ENCODE assay signal across 13 cellular contexts in the genomic region with DNA sequence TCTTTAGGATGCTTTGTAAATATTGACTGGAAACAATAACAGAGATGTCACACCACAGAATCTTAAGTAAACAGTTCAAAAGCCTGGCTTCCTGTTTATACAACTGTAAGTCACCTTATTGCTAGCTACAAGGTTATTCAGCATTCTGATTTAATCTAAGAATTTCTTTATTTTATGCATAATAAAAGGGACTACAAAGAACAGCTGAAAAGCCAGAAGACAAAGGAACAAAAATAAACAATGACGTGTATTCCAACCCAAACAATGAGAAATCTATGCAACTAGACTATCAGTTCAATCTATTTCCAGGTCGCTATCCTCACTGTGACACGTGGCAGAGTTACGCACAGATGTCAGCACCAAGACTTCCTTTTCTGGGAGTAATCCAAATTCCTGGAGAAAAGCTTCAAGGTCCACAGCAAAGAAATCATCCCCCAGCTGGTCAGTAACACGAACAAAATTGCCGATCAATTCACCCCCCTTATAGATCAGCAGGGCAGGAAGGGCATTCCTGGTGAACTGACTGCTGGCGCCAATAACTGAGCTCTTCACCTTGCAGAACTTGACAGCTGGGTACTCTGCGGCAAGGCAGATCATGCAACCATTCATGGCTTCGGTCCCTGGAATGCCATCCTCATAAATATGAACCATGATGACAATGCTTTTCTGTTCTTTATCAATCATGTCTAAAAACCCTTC. TPM values are rescaled to one million over a fixed set of nuclear protein-coding genes. Genes with fewer than 3 reads are reported as not detected.
A peak's percentile ranks its signal among the peaks of the same experiment; 100 is the strongest.
DNase-seq lines count a peak whose midpoint lies in the region; ATAC-seq and TF ChIP-seq lines count a peak whose summit lies in the region.
"Had no signal": no experiment of that assay in that cellular context is flagged by ENCODE, and none has a peak within 500 bp of the region (broad histone marks: within the 10 kb centered on the region; RNA-seq: fewer than 3 reads in every experiment).

No MANE protein-coding gene starts in this region.

- H3K9me3 Mint-ChIP-seq in CD4-positive, CD25-positive, alpha-beta regulatory T cell, result no peaks in the 10 kb centered on the region
- no peaks in the 10 kb centered on the region for H3K9me3 Mint-ChIP-seq in endothelial cell (ENCODE audit: unreplicated experiment)
- no peaks in the 10 kb centered on the region for H3K9me3 Mint-ChIP-seq in activated CD8-positive, alpha-beta memory T cell treated with anti-CD3 and anti-CD28 coated beads, Interleukin-2, amount 10 ng/mL, durations not matched to agents 7 days and 5 days (ENCODE audit: low read depth)

- DNase-seq in CD4-positive, CD25-positive, alpha-beta regulatory T cell, result no peak
- DNase-seq in NCI-H2029 treated with DMSO at 0.1 percent for 48 hours (lab: John Stamatoyannopoulos, UW) (peak; percentile 29), endothelial cell (ENCODE audit: low spot score) (peak; percentile 22), osteoblast (ENCODE audit: insufficient read length, low spot score, missing footprints) (no peak), NCI-H2227 (lab: John Stamatoyannopoulos, UW; ENCODE audit: unreplicated experiment) (no peak), NCI-H510A treated with DMSO at 0.1 percent for 48 hours (lab: John Stamatoyannopoulos, UW) (no peak)
- DNase-seq in activated CD8-positive, alpha-beta memory T cell treated with anti-CD3 and anti-CD28 coated beads, Interleukin-2, amount 10 ng/mL, durations not matched to agents 7 days and 5 days, result no peak
- DNase-seq: activated CD4-positive, alpha-beta T cell treated with anti-CD3 and anti-CD28 coated beads, Interleukin-2, amount 50 U/mL, for 1 hour; amniotic stem cell; foreskin keratinocyte; NCI-H2171 treated with DMSO at 0.1 percent for 48 hours had no signal

- peaks cover 15% of the 10 kb centered on the region for H3K79me2 ChIP-seq in osteoblast (ENCODE audit: insufficient read depth, low read length)

- no peak overlapping the region for H3K4me2 ChIP-seq in osteoblast (ENCODE audit: insufficient read depth, low read length)

- no peak for ATAC-seq in CD4-positive, CD25-positive, alpha-beta regulatory T cell (ENCODE audit: low read depth in 2 of 2)
- no peak for ATAC-seq in activated CD8-positive, alpha-beta memory T cell treated with anti-CD3 and anti-CD28 coated beads, Interleukin-2, amount 10 ng/mL, durations not matched to agents 7 days and 5 days
- ATAC-seq in GM21360 (IDR thresholded peaks at IDR 0.05; ENCODE audit: unreplicated experiment), result no peak
- ATAC-seq: foreskin keratinocyte had no signal

- peaks cover 37% of the 10 kb centered on the region for H3K36me3 ChIP-seq in CD4-positive, CD25-positive, alpha-beta regulatory T cell (ENCODE audit: control insufficient read depth, insufficient read depth, low read length)
- peaks cover 51% of the 10 kb centered on the region for H3K36me3 ChIP-seq in osteoblast (ENCODE audit: insufficient read depth, low read length)

- no peaks in the 10 kb centered on the region for H3K27me3 Mint-ChIP-seq in CD4-positive, CD25-positive, alpha-beta regulatory T cell
- H3K27me3 Mint-ChIP-seq in endothelial cell (ENCODE audit: unreplicated experiment), result peaks cover 2% of the 10 kb centered on the region
- no peaks in the 10 kb centered on the region for H3K27me3 Mint-ChIP-seq in activated CD8-positive, alpha-beta memory T cell treated with anti-CD3 and anti-CD28 coated beads, Interleukin-2, amount 10 ng/mL, durations not matched to agents 7 days and 5 days

- H3K27ac Mint-ChIP-seq in CD4-positive, CD25-positive, alpha-beta regulatory T cell, result peak overlapping the region; percentile 67 to 85 (median 82)
- H3K27ac Mint-ChIP-seq in endothelial cell (ENCODE audit: unreplicated experiment), result peak overlapping the region; percentile 92
- no peak overlapping the region for H3K27ac Mint-ChIP-seq in activated CD8-positive, alpha-beta memory T cell treated with anti-CD3 and anti-CD28 coated beads, Interleukin-2, amount 10 ng/mL, durations not matched to agents 7 days and 5 days

- peak overlapping the region; percentile 65 for H3K27ac ChIP-seq in CD4-positive, CD25-positive, alpha-beta regulatory T cell (ENCODE audit: insufficient read depth, low read length, poor library complexity, severe bottlenecking)
- H3K27ac ChIP-seq in osteoblast (ENCODE audit: low read depth, low read length), result peak overlapping the region; percentile 48
- H3K27ac ChIP-seq: foreskin keratinocyte had no signal

- TF ChIP-seq CTCF in endothelial cell (IDR thresholded peaks at IDR 0.05; ENCODE audit: unreplicated experiment) (no peak), osteoblast (IDR thresholded peaks at IDR 0.05; ENCODE audit: extremely low read depth, low read depth, low read length) (no peak)

- peaks cover 44 to 71% (median 62%) of the 10 kb centered on the region in 4 donors for H3K4me1 Mint-ChIP-seq in CD4-positive, CD25-positive, alpha-beta regulatory T cell
- peaks cover 39% of the 10 kb centered on the region for H3K4me1 Mint-ChIP-seq in endothelial cell (ENCODE audit: unreplicated experiment)
- H3K4me1 Mint-ChIP-seq in activated CD8-positive, alpha-beta memory T cell treated with anti-CD3 and anti-CD28 coated beads, Interleukin-2, amount 10 ng/mL, durations not matched to agents 7 days and 5 days, result peaks cover 23% of the 10 kb centered on the region

- H2AFZ ChIP-seq in osteoblast (ENCODE audit: low read length), result no peak overlapping the region

- H3K9me3 ChIP-seq in CD4-positive, CD25-positive, alpha-beta regulatory T cell (ENCODE audit: control insufficient read depth in 2 of 2, low read length in 2 of 2), result no peaks in the 10 kb centered on the region
- H3K9me3 ChIP-seq in osteoblast (ENCODE audit: low read depth, low read length), result no peaks in the 10 kb centered on the region

- peak overlapping the region; percentile 57 for H3K4me3 ChIP-seq in CD4-positive, CD25-positive, alpha-beta regulatory T cell (ENCODE audit: low read depth, low read length)
- no peak overlapping the region for H3K4me3 ChIP-seq in osteoblast (ENCODE audit: insufficient read depth, low read length)

- peaks cover 35% of the 10 kb centered on the region for H3K36me3 Mint-ChIP-seq in CD4-positive, CD25-positive, alpha-beta regulatory T cell
- H3K36me3 Mint-ChIP-seq in endothelial cell (ENCODE audit: low read depth, unreplicated experiment), result peaks cover 17% of the 10 kb centered on the region
- peaks cover 36% of the 10 kb centered on the region for H3K36me3 Mint-ChIP-seq in activated CD8-positive, alpha-beta memory T cell treated with anti-CD3 and anti-CD28 coated beads, Interleukin-2, amount 10 ng/mL, durations not matched to agents 7 days and 5 days

- peak overlapping the region in 3 of 4 donors; percentile 8 to 54 (median 24) for H3K4me3 Mint-ChIP-seq in CD4-positive, CD25-positive, alpha-beta regulatory T cell
- H3K4me3 Mint-ChIP-seq in endothelial cell (ENCODE audit: unreplicated experiment), result peak overlapping the region; percentile 51
- no peak overlapping the region for H3K4me3 Mint-ChIP-seq in activated CD8-positive, alpha-beta memory T cell treated with anti-CD3 and anti-CD28 coated beads, Interleukin-2, amount 10 ng/mL, durations not matched to agents 7 days and 5 days

- H3K27me3 ChIP-seq in CD4-positive, CD25-positive, alpha-beta regulatory T cell (ENCODE audit: control insufficient read depth, insufficient read depth, low read length), result no peaks in the 10 kb centered on the region
- H3K27me3 ChIP-seq in osteoblast (ENCODE audit: insufficient read depth, low read length), result no peaks in the 10 kb centered on the region
- H3K27me3 ChIP-seq: foreskin keratinocyte had no signal

- peaks cover 6% of the 10 kb centered on the region for H4K20me1 ChIP-seq in osteoblast (ENCODE audit: insufficient read depth, low read length)

- H3K4me1 ChIP-seq in CD4-positive, CD25-positive, alpha-beta regulatory T cell (ENCODE audit: control insufficient read depth, insufficient read depth, low read length, poor library complexity, severe bottlenecking), result peaks cover 50% of the 10 kb centered on the region
- peaks cover 6% of the 10 kb centered on the region for H3K4me1 ChIP-seq in osteoblast (ENCODE audit: insufficient read depth, low read length)
- H3K4me1 ChIP-seq: foreskin keratinocyte had no signal

- CTCF ChIA-PET in activated CD8-positive, alpha-beta memory T cell treated with anti-CD3 and anti-CD28 coated beads, Interleukin-2, amount 10 ng/mL, durations not matched to agents 7 days and 5 days (lab: Charles Lee), result interaction anchor here (0.9 to 1.3 kb wide), 3 partner anchors 8 to 499 kb away, joined by 3 to 5 read pairs (median 5); a partner anchor contains a TSS

RNA-seq across cellular contexts. Expression of a gene that starts 8.4 kb away (rescaled TPM):
- 24.5 TPM for total RNA-seq in CD4-positive, CD25-positive, alpha-beta regulatory T cell
- 10 to 100 TPM; 16.7 to 20.1 (median 18.4) TPM for polyA plus RNA-seq in CD4-positive, CD25-positive, alpha-beta regulatory T cell
- 28.4 TPM for total RNA-seq in endothelial cell (ENCODE audit: unreplicated experiment)
- 31.8 and 37.3 TPM in 2 replicates for total RNA-seq in osteoblast
- 10 to 100 TPM; 22.0 to 29.0 TPM for total RNA-seq in activated CD8-positive, alpha-beta memory T cell treated with anti-CD3 and anti-CD28 coated beads, Interleukin-2, amount 10 ng/mL, durations not matched to agents 7 days and 5 days

RNA-seq across cellular contexts. Expression of a gene that starts 20.0 kb away (rescaled TPM):
- not detected for total RNA-seq in CD4-positive, CD25-positive, alpha-beta regulatory T cell
- polyA plus RNA-seq in CD4-positive, CD25-positive, alpha-beta regulatory T cell, result under 1 TPM in 2 of 4 donors, not detected in 2; 0.34 to 0.41 TPM
- not detected for total RNA-seq in endothelial cell (ENCODE audit: unreplicated experiment)
- not detected in 2 replicates for total RNA-seq in osteoblast
- not detected for total RNA-seq in activated CD8-positive, alpha-beta memory T cell treated with anti-CD3 and anti-CD28 coated beads, Interleukin-2, amount 10 ng/mL, durations not matched to agents 7 days and 5 days
- total RNA-seq: foreskin keratinocyte, SK-MEL-5 had no signal
- polyA plus RNA-seq: foreskin keratinocyte had no signal

RNA-seq across cellular contexts. Expression of a gene that starts 31.2 kb away (rescaled TPM):
- not detected for total RNA-seq in CD4-positive, CD25-positive, alpha-beta regulatory T cell
- polyA plus RNA-seq in CD4-positive, CD25-positive, alpha-beta regulatory T cell, result not detected
- total RNA-seq in endothelial cell (ENCODE audit: unreplicated experiment) (not detected), osteoblast (not detected in 2 replicates)
- total RNA-seq in activated CD8-positive, alpha-beta memory T cell treated with anti-CD3 and anti-CD28 coated beads, Interleukin-2, amount 10 ng/mL, durations not matched to agents 7 days and 5 days, result not detected
- total RNA-seq: foreskin keratinocyte, SK-MEL-5 had no signal
- polyA plus RNA-seq: foreskin keratinocyte had no signal

Comparison
In these comparisons a context has a peak if more than half of its experiments do, and no peak if none do; other contexts are left out.
1. DNase-seq: peak in NCI-H2029 treated with DMSO at 0.1 percent for 48 hours (single experiment) and endothelial cell (single experiment); none in CD4-positive, CD25-positive, alpha-beta regulatory T cell (0 of 3), osteoblast (single experiment), activated CD8-positive, alpha-beta memory T cell treated with anti-CD3 and anti-CD28 coated beads, Interleukin-2, amount 10 ng/mL, durations not matched to agents 7 days and 5 days (single experiment), NCI-H2227 (single experiment) and NCI-H510A treated with DMSO at 0.1 percent for 48 hours (single experiment).